ENCODE assay signal across 23 cellular contexts in genomic region chr17:65941500-65941899, GRCh38.
A peak's percentile ranks its signal among the peaks of the same experiment; 100 is the strongest.
DNase-seq lines count a peak whose midpoint lies in the region; FAIRE-seq and TF ChIP-seq lines count a peak whose summit lies in the region.
"Had no signal": no experiment of that assay in that cellular context is flagged by ENCODE, and none has a peak within 500 bp of the region (broad histone marks: within the 10 kb centered on the region; RNA-seq: fewer than 3 reads in every experiment).

No MANE protein-coding gene starts in this region.

- no peaks in the 10 kb centered on the region for H3K4me1 ChIP-seq in osteoblast (ENCODE audit: insufficient read depth, low read length)
- H3K4me1 ChIP-seq in neuronal stem cell (ENCODE audit: control insufficient read depth in 2 of 2, insufficient read depth in 1 of 2, low read depth in 1 of 2, low read length in 2 of 2) = no peaks in the 10 kb centered on the region
- H3K4me1 ChIP-seq: pancreas, thyroid gland had no signal

- H3K4me3 ChIP-seq in bronchial epithelial cell (ENCODE audit: low read depth, low read length) (no peak overlapping the region), osteoblast (ENCODE audit: insufficient read depth, low read length) (no peak overlapping the region), neuronal stem cell (ENCODE audit: low read length in 2 of 2) (no peak overlapping the region)
- H3K4me3 ChIP-seq: pancreas, thyroid gland had no signal

- no peaks in the 10 kb centered on the region for H4K20me1 ChIP-seq in osteoblast (ENCODE audit: insufficient read depth, low read length)

- no peak overlapping the region for H3K14ac ChIP-seq in neuronal stem cell (ENCODE audit: low read length)

- H2AFZ ChIP-seq in osteoblast (ENCODE audit: low read length) (no peak overlapping the region), neuronal stem cell (ENCODE audit: low read length) (no peak overlapping the region)

- H3K36me3 ChIP-seq in bronchial epithelial cell (ENCODE audit: control insufficient read depth, insufficient read depth, low read length) (no peaks in the 10 kb centered on the region), osteoblast (ENCODE audit: insufficient read depth, low read length) (no peaks in the 10 kb centered on the region), neuronal stem cell (replicated peaks in 1 of 2; ENCODE audit: control insufficient read depth in 2 of 2, insufficient read depth in 2 of 2, low read length in 2 of 2) (no peaks in the 10 kb centered on the region)
- H3K36me3 ChIP-seq: pancreas, thyroid gland had no signal

- TF ChIP-seq CTCF in HFFc6 (IDR thresholded peaks at IDR 0.05) = peak; percentile 41
- peak; percentile 7 for TF ChIP-seq CTCF in bronchial epithelial cell (IDR thresholded peaks at IDR 0.05; ENCODE audit: insufficient read depth, low read length, severe bottlenecking)
- peak; percentile 7 for TF ChIP-seq CTCF in osteoblast (IDR thresholded peaks at IDR 0.05; ENCODE audit: extremely low read depth, low read depth, low read length)

- no peak overlapping the region for H3K4me2 ChIP-seq in osteoblast (ENCODE audit: insufficient read depth, low read length)
- H3K4me2 ChIP-seq in neuronal stem cell (ENCODE audit: insufficient read depth, low read length, poor library complexity, severe bottlenecking) = no peak overlapping the region

- H3K36me3 Mint-ChIP-seq in HFFc6 (ENCODE audit: low read depth) = 0 out of 2 replicates have a peak, but pooled peaks cover 5% of the 10 kb centered on the region

- no peak overlapping the region for H2BK12ac ChIP-seq in neuronal stem cell (ENCODE audit: low read length)

- H3K9ac ChIP-seq in neuronal stem cell (ENCODE audit: low read depth, low read length, poor library complexity) = no peak overlapping the region

- no peaks in the 10 kb centered on the region for H3K9me3 Mint-ChIP-seq in HFFc6
- H3K9me3 Mint-ChIP-seq: activated naive CD4-positive, alpha-beta T cell treated with anti-CD3 and anti-CD28 coated beads for 36 hours; activated T-cell treated with anti-CD3 and anti-CD28 coated beads, Interleukin-2, amount 50 U/mL, for 4 hours; central memory CD8-positive, alpha-beta T cell had no signal

- no peak overlapping the region for H2AK5ac ChIP-seq in neuronal stem cell (ENCODE audit: low read depth, low read length)

- H2BK5ac ChIP-seq in neuronal stem cell (ENCODE audit: low read length) = no peak overlapping the region

- peaks cover 5% of the 10 kb centered on the region; the same call in 1 of the 2 replicates for H3K4me1 Mint-ChIP-seq in HFFc6 (ENCODE audit: low read depth)
- H3K4me1 Mint-ChIP-seq: B cell; central memory CD8-positive, alpha-beta T cell had no signal

- no peak overlapping the region for H4K91ac ChIP-seq in neuronal stem cell (ENCODE audit: low read depth, low read length, poor library complexity)

- no peak for FAIRE-seq in bronchial epithelial cell (lab: Jason Lieb, UNC)

- H3K79me1 ChIP-seq in neuronal stem cell (ENCODE audit: low read depth, low read length) = peaks cover 1% of the 10 kb centered on the region

- no peak overlapping the region for H3K18ac ChIP-seq in neuronal stem cell (ENCODE audit: low read length)

- H3K9me3 ChIP-seq in osteoblast (ENCODE audit: low read depth, low read length) = no peaks in the 10 kb centered on the region
- H3K9me3 ChIP-seq in neuronal stem cell (replicated peaks in 1 of 2; ENCODE audit: control insufficient read depth in 2 of 2, insufficient read depth in 1 of 2, low read depth in 1 of 2, low read length in 2 of 2) = peaks cover 0 to 18% of the 10 kb centered on the region in 2 donors
- H3K9me3 ChIP-seq: pancreas, thyroid gland had no signal

- no peak overlapping the region for H3K27ac ChIP-seq in osteoblast (ENCODE audit: low read depth, low read length)
- no peak overlapping the region for H3K27ac ChIP-seq in neuronal stem cell (replicated peaks; ENCODE audit: low read length)
- H3K27ac ChIP-seq: pancreas, thyroid gland had no signal

- intact Hi-C loops in posterior cingulate gyrus (cut with DNase I) = no loop called here

- H2BK120ac ChIP-seq in neuronal stem cell (ENCODE audit: low read depth, low read length) = no peak overlapping the region

- no peak overlapping the region for H3K4ac ChIP-seq in neuronal stem cell (ENCODE audit: low read length)

- H3K23ac ChIP-seq in neuronal stem cell (ENCODE audit: low read depth, low read length, poor library complexity) = no peak overlapping the region

- 100% methylated on average over 1 of the region's 3 CpGs; no CpG with 5 or more reads in 1 of the 2 donors for WGBS in neuronal stem cell (ENCODE audit: extremely low coverage in 2 of 2, insufficient read length in 2 of 2, insufficient replicate concordance in 1 of 2), 2 donors

- no peaks in the 10 kb centered on the region for H3K79me2 ChIP-seq in osteoblast (ENCODE audit: insufficient read depth, low read length)

- DNase-seq in ELR (ENCODE audit: low read depth) = peak; percentile 20
- no peak for DNase-seq in HFFc6
- DNase-seq in bronchial epithelial cell (ENCODE audit: low read depth) = no peak
- DNase-seq in osteoblast (ENCODE audit: insufficient read length, low spot score, missing footprints) = no peak
- DNase-seq in neuronal stem cell (ENCODE audit: low spot score) = no peak
- DNase-seq in SK-N-DZ (ENCODE audit: low spot score) = no peak
- DNase-seq in posterior cingulate gyrus = no peak
- DNase-seq: activated CD4-positive, CD25-positive, alpha-beta regulatory T cell treated with anti-CD3 and anti-CD28 coated beads, Interleukin-2, amount 50 U/mL, for 72 hours; activated naive CD4-positive, alpha-beta T cell treated with anti-CD3 and anti-CD28 coated beads for 36 hours; activated T-cell treated with anti-CD3 and anti-CD28 coated beads, Interleukin-2, amount 50 U/mL, for 4 hours; anterior cingulate cortex; COR-L47; kidney glomerular epithelial cell; mammary epithelial cell; NCI-H1694 treated with DMSO at 0.1 percent for 48 hours; NCI-H2227 treated with DMSO at 0.1 percent for 48 hours; NCI-H774; pancreas; stimulated activated naive CD4-positive, alpha-beta T cell; T1000; thyroid gland had no signal

- no peaks in the 10 kb centered on the region for H3K27me3 Mint-ChIP-seq in HFFc6 (ENCODE audit: insufficient read depth)
- H3K27me3 Mint-ChIP-seq: B cell; central memory CD8-positive, alpha-beta T cell had no signal

- H3K4me3 Mint-ChIP-seq in HFFc6 = no peak overlapping the region
- H3K4me3 Mint-ChIP-seq: activated naive CD4-positive, alpha-beta T cell treated with anti-CD3 and anti-CD28 coated beads for 36 hours; activated T-cell treated with anti-CD3 and anti-CD28 coated beads, Interleukin-2, amount 50 U/mL, for 4 hours; B cell; central memory CD8-positive, alpha-beta T cell had no signal

- no peak overlapping the region for H3K27ac Mint-ChIP-seq in HFFc6
- H3K27ac Mint-ChIP-seq: activated naive CD4-positive, alpha-beta T cell treated with anti-CD3 and anti-CD28 coated beads for 36 hours; B cell had no signal

- H3K27me3 ChIP-seq in bronchial epithelial cell (ENCODE audit: control insufficient read depth, insufficient read depth, low read length) (no peaks in the 10 kb centered on the region), osteoblast (ENCODE audit: insufficient read depth, low read length) (no peaks in the 10 kb centered on the region), neuronal stem cell (ENCODE audit: control insufficient read depth in 3 of 3, insufficient read depth in 3 of 3, low read depth in 1 of 3, low read length in 3 of 3) (no peaks in the 10 kb centered on the region)
- H3K27me3 ChIP-seq: pancreas, thyroid gland had no signal

- H4K8ac ChIP-seq in neuronal stem cell (ENCODE audit: low read depth, low read length) = no peak overlapping the region

- no peak overlapping the region for H2BK15ac ChIP-seq in neuronal stem cell (ENCODE audit: low read length)
